In genomic region chr11:75797116-75797515, GRCh38 we compare ENCODE assay signal across 27 cellular contexts. TPM values are rescaled to one million over a fixed set of nuclear protein-coding genes. Genes with fewer than 3 reads are reported as not detected.
DNase-seq lines count a peak whose midpoint lies in the region; ATAC-seq and TF ChIP-seq lines count a peak whose summit lies in the region.
"Had no signal": no experiment of that assay in that cellular context is flagged by ENCODE, and none has a peak within 500 bp of the region (broad histone marks: within the 10 kb centered on the region; RNA-seq: fewer than 3 reads in every experiment).

No MANE protein-coding gene starts in this region.

- TF ChIP-seq CTCF in GM06990 (IDR thresholded peaks at IDR 0.05; ENCODE audit: insufficient read depth, low read length, poor library complexity, severe bottlenecking): no peak

- H3K27ac ChIP-seq in epithelial cell of prostate: peak overlapping the region; percentile 15
- H3K27ac ChIP-seq: breast epithelium, colonic mucosa, GM23248, heart right ventricle, SJCRH30 had no signal

- H3K4me3 ChIP-seq in GM06990 (replicated peaks; ENCODE audit: low read depth, low read length): no peak overlapping the region
- H3K4me3 ChIP-seq: breast epithelium, colonic mucosa, GM23248, heart right ventricle, SJCRH30, skin epidermis had no signal

- DNase-seq in GM06990 (ENCODE audit: extremely low read depth, insufficient read length) (peak; percentile 57), HK-2 (ENCODE audit: unreplicated experiment) (peak; percentile 30), epithelial cell of prostate (ENCODE audit: low read depth, low spot score) (no peak), renal cortical epithelial cell (ENCODE audit: low read depth) (peak; percentile 43), dermis blood vessel endothelial cell (no peak)
- no peak for DNase-seq in activated CD4-positive, alpha-beta T cell treated with anti-CD3 and anti-CD28 coated beads for 4 hours
- DNase-seq: activated CD4-positive, alpha-beta memory T cell treated with anti-CD3 and anti-CD28 coated beads, Interleukin-2, amount 10 ng/mL, durations not matched to agents 7 days and 5 days; activated CD8-positive, alpha-beta memory T cell treated with anti-CD3 and anti-CD28 coated beads, Interleukin-2, amount 50 U/mL, for 48 hours; activated naive CD4-positive, alpha-beta T cell treated with anti-CD3 and anti-CD28 coated beads, Interleukin-2, amount 10 ng/mL, durations not matched to agents 7 days and 5 days; amygdala; BE2C; colonic mucosa; effector memory CD4-positive, alpha-beta T cell; heart right ventricle; NCI-H1417; NCI-H2081; NCI-H345; stimulated activated CD8-positive, alpha-beta memory T cell treated with anti-CD3 and anti-CD28 coated beads, Interleukin-4, amount 100 ng/mL, for 48 hours; T-helper 1 cell; trophoblast cell had no signal

- ATAC-seq in HG02642 (IDR thresholded peaks at IDR 0.05; ENCODE audit: poor library complexity, unreplicated experiment) (no peak), HG02970 (IDR thresholded peaks at IDR 0.05; ENCODE audit: low FRiP score, unreplicated experiment) (no peak)
- ATAC-seq: heart right ventricle, left lobe of liver had no signal

- H3K36me3 ChIP-seq in GM06990 (ENCODE audit: control insufficient read depth, insufficient read depth, low read length): peaks cover 7% of the 10 kb centered on the region
- H3K36me3 ChIP-seq: BE2C, breast epithelium, colonic mucosa, SJCRH30 had no signal

- H3K27me3 ChIP-seq in GM06990 (replicated peaks; ENCODE audit: control insufficient read depth, insufficient read depth, low read length): no peaks in the 10 kb centered on the region
- H3K27me3 ChIP-seq: BE2C, breast epithelium, colonic mucosa, heart right ventricle, SJCRH30 had no signal

RNA-seq across cellular contexts. Expression of gene UVRAG, which starts 17.9 kb away (rescaled TPM):
- total RNA-seq in renal cortical epithelial cell (12.9 and 17.7 TPM in 2 replicates), dermis blood vessel endothelial cell (75.3 and 98.2 TPM in 2 replicates)

RNA-seq across cellular contexts. Expression of gene DGAT2, which starts 28.5 kb away (rescaled TPM):
- total RNA-seq in renal cortical epithelial cell (1.7 and 3.7 TPM in 2 replicates), dermis blood vessel endothelial cell (0.68 and 2.1 TPM in 2 replicates)

Comparison
In these comparisons a context has a peak if more than half of its experiments do, and no peak if none do; other contexts are left out.
1. DNase-seq: peak in GM06990 (single experiment), HK-2 (single experiment) and renal cortical epithelial cell (single experiment); none in epithelial cell of prostate (single experiment), dermis blood vessel endothelial cell (single experiment) and activated CD4-positive, alpha-beta T cell treated with anti-CD3 and anti-CD28 coated beads for 4 hours (0 of 2).